1 cellular context compared by ENCODE assay signal in genomic region chr6:41025966-41026365, GRCh38.
TF ChIP-seq lines count a peak whose summit lies in the region.

No MANE protein-coding gene starts in this region.

TF ChIP-seq in HepG2, 621 proteins besides CTCF, POLR2A, EP300 and RAD21:
- TF ChIP-seq RBAK (CRISPR knock-in tag; IDR thresholded peaks at IDR 0.05), result no peak
- TF ChIP-seq ZNF569 (CRISPR knock-in tag; IDR thresholded peaks at IDR 0.05; ENCODE audit: borderline replicate concordance), result no peak
- no peak for TF ChIP-seq ZSCAN22 (CRISPR knock-in tag; IDR thresholded peaks at IDR 0.05)
- no peak for TF ChIP-seq NFE2L1 (CRISPR knock-in tag; IDR thresholded peaks at IDR 0.05; ENCODE audit: borderline replicate concordance)
- no peak for TF ChIP-seq DMTF1 (CRISPR knock-in tag; IDR thresholded peaks at IDR 0.05)
- TF ChIP-seq ZFP36 (IDR thresholded peaks at IDR 0.05; ENCODE audit: borderline replicate concordance, low read depth, low read length, partially characterized antibody), result no peak
